25 cellular contexts compared by ENCODE assay signal in genomic region chr14:65192686-65193085, GRCh38.
"Had no signal": no experiment of that assay in that cellular context is flagged by ENCODE, and none has a peak within 500 bp of the region (broad histone marks: within the 10 kb centered on the region; RNA-seq: fewer than 3 reads in every experiment).

No MANE protein-coding gene starts in this region.

- H3K27ac ChIP-seq: RWPE1, SJCRH30, SK-N-MC had no signal

- H3K4me3 ChIP-seq: MG63, SJCRH30, SK-N-MC had no signal

- H3K4me1 ChIP-seq: SJCRH30 had no signal

- H3K27me3 ChIP-seq: MG63, SJCRH30 had no signal

- ATAC-seq: HepG2, Panc1, PC-3 had no signal

- H3K9me3 ChIP-seq: MG63, SJCRH30 had no signal

- DNase-seq: IMR-90, Karpas-422, KG1, MG63, NCI-H1092, NCI-H1105 treated with DMSO at 0.1 percent for 48 hours, NCI-H1417 treated with DMSO at 0.1 percent for 48 hours, NCI-H146, NCI-H187, NCI-H2029, NCI-H2081 treated with DMSO at 0.1 percent for 48 hours, NCI-H2171, NCI-H226, NCI-H446, NCI-H510A, NCI-H524 treated with DMSO at 0.1 percent for 48 hours, NCI-H69, NCI-H774, PC-3, SHP77, SJCRH30 had no signal

- FAIRE-seq: HepG2 had no signal

- H3K36me3 ChIP-seq: MG63, SJCRH30 had no signal
